Comparison of ENCODE assay signal across 8 cellular contexts in genomic region chr3:88150771-88151170, GRCh38. TPM values are rescaled to one million over a fixed set of nuclear protein-coding genes. Genes with fewer than 3 reads are reported as not detected.
DNase-seq lines count a peak whose midpoint lies in the region; ATAC-seq and TF ChIP-seq lines count a peak whose summit lies in the region.

No MANE protein-coding gene starts in this region.

- no peak overlapping the region for H2BK5ac ChIP-seq in mesendoderm (ENCODE audit: low read length)

- H4K5ac ChIP-seq in mesendoderm (ENCODE audit: low read length), result no peak overlapping the region

- H3K4ac ChIP-seq in mesendoderm (ENCODE audit: low read depth, low read length), result no peak overlapping the region

- TF ChIP-seq CTCF in AG10803 (conservative IDR thresholded peaks at IDR 0.05; ENCODE audit: low read length), result no peak
- TF ChIP-seq CTCF in brain (conservative IDR thresholded peaks at IDR 0.05), result no peak

- no peak overlapping the region for H2AK5ac ChIP-seq in mesendoderm (ENCODE audit: low read length)

- H3K4me1 ChIP-seq in mesendoderm (ENCODE audit: control insufficient read depth, low read depth, low read length), result no peaks in the 10 kb centered on the region

- H3K36me3 Mint-ChIP-seq in IgD-negative memory B cell, result no peaks in the 10 kb centered on the region
- H3K36me3 Mint-ChIP-seq in brain, result peaks cover 40% of the 10 kb centered on the region

- DNase-seq in AG10803 (ENCODE audit: low read depth), result no peak
- no peak for DNase-seq in mesendoderm
- DNase-seq in NCI-H510A treated with DMSO at 0.1 percent for 48 hours (lab: John Stamatoyannopoulos, UW), result no peak
- no peak for DNase-seq in NCI-H2171 treated with DMSO at 0.1 percent for 48 hours (lab: John Stamatoyannopoulos, UW)

- ATAC-seq in HG03280 (IDR thresholded peaks at IDR 0.05; ENCODE audit: unreplicated experiment) (no peak), GM21367 (IDR thresholded peaks at IDR 0.05; ENCODE audit: unreplicated experiment) (no peak)

- peak overlapping the region; percentile 93 for H3K56ac ChIP-seq in mesendoderm (ENCODE audit: low read length)

- H3K79me2 ChIP-seq in mesendoderm (ENCODE audit: control insufficient read depth, insufficient read depth, low read length), result peaks cover 26% of the 10 kb centered on the region

- H3K4me3 ChIP-seq in AG10803 (ENCODE audit: low read length) (peak overlapping the region; percentile 96), mesendoderm (ENCODE audit: low read length) (peak overlapping the region; percentile 53)

- WGBS in mesendoderm (ENCODE audit: extremely low coverage, insufficient coverage, low lambda C conversion rate), result no CpG with 5 or more reads among the region's 7 CpGs

- no peak overlapping the region for H2BK120ac ChIP-seq in mesendoderm (ENCODE audit: low read depth, low read length)

- peak overlapping the region; percentile 90 to 99 (median 99) for H3K27ac Mint-ChIP-seq in IgD-negative memory B cell
- H3K27ac Mint-ChIP-seq in brain, result peak overlapping the region; percentile 99 to 100 (median 100)

- H3K9me3 Mint-ChIP-seq in IgD-negative memory B cell (no peaks in the 10 kb centered on the region), brain (peaks cover 0 to 5% (median 0%) of the 10 kb centered on the region in 5 experiments)

- H3K27me3 Mint-ChIP-seq in IgD-negative memory B cell (no peaks in the 10 kb centered on the region), brain (peaks cover 5% of the 10 kb centered on the region)

- no peaks in the 10 kb centered on the region for H3K27me3 ChIP-seq in mesendoderm (ENCODE audit: insufficient read depth, low read length, poor library complexity)

- no peak overlapping the region for H3K4me2 ChIP-seq in mesendoderm (ENCODE audit: low read length)

- H3K4me1 Mint-ChIP-seq in IgD-negative memory B cell (peaks cover 17 to 33% (median 27%) of the 10 kb centered on the region in 3 donors), brain (peaks cover 53% of the 10 kb centered on the region)

- H3K9ac ChIP-seq in mesendoderm (ENCODE audit: low read length), result peak overlapping the region; percentile 84

- H3K36me3 ChIP-seq in mesendoderm (ENCODE audit: control insufficient read depth, insufficient read depth, low read length), result peaks cover 2% of the 10 kb centered on the region

- H3K18ac ChIP-seq in mesendoderm (ENCODE audit: low read length), result no peak overlapping the region

- H3K4me3 Mint-ChIP-seq in IgD-negative memory B cell (peak overlapping the region; percentile 97 to 100 (median 98)), brain (peak overlapping the region; percentile 96 to 100 (median 99))

- no peak overlapping the region for H2BK15ac ChIP-seq in mesendoderm (replicated peaks; ENCODE audit: low read depth)

- no peak overlapping the region for H3K23ac ChIP-seq in mesendoderm (ENCODE audit: low read length)

- H4K8ac ChIP-seq in mesendoderm (ENCODE audit: low read depth, low read length), result no peak overlapping the region

- peaks cover 8% of the 10 kb centered on the region for H3K79me1 ChIP-seq in mesendoderm (ENCODE audit: low read length)

- no peak overlapping the region for H3K27ac ChIP-seq in mesendoderm (ENCODE audit: low read depth, low read length)

RNA-seq across cellular contexts. Expression of gene C3orf38, which starts 1.0 kb away (rescaled TPM):
- polyA plus RNA-seq in IgD-negative memory B cell (30.4 TPM), brain (ENCODE audit: insufficient read depth, low read depth, low replicate concordance) (9.9 TPM)
- polyA plus RNA-seq in mesendoderm (2013, experiment 1 of 2), result 21.7 TPM
- 22.6 TPM for polyA plus RNA-seq in mesendoderm (2013, experiment 2 of 2)
